ENCODE assay signal across 9 cellular contexts in genomic region chr11:46117842-46118241, GRCh38. TPM values are rescaled to one million over a fixed set of nuclear protein-coding genes. Genes with fewer than 3 reads are reported as not detected.
DNase-seq lines count a peak whose midpoint lies in the region; ATAC-seq and TF ChIP-seq lines count a peak whose summit lies in the region.
"Had no signal": no experiment of that assay in that cellular context is flagged by ENCODE, and none has a peak within 500 bp of the region (broad histone marks: within the 10 kb centered on the region; RNA-seq: fewer than 3 reads in every experiment).

No MANE protein-coding gene starts in this region.

- DNase-seq in CD14-positive monocyte (ENCODE audit: low spot score), result no peak
- DNase-seq in HCT116 (ENCODE audit: low read depth, low spot score), result no peak
- no peak for DNase-seq in activated T-helper 1 cell treated with anti-CD3 and anti-CD28 coated beads, Interleukin-12 subunit alpha, Interleukin-12 subunit beta, Interleukin-2, Interleukin-4 antibody, amounts not matched to agents 30 ng/mL and 10 ng/mL and 1 ng/mL, durations not matched to agents 14 hours and 24 hours and 36 hours (ENCODE audit: low spot score)
- DNase-seq in mesothelial cell of epicardium (ENCODE audit: low spot score in 2 of 2, unreplicated experiment in 2 of 2), result no peak
- DNase-seq in GM13976 (ENCODE audit: low spot score), result no peak
- DNase-seq in HuH-7.5 (ENCODE audit: low spot score), result no peak
- DNase-seq in NCI-H526 (lab: John Stamatoyannopoulos, UW), result no peak
- DNase-seq: NCI-H1436 had no signal

- H3K9me3 ChIP-seq in HCT116 (ENCODE audit: control insufficient read depth in 1 of 2, insufficient read depth in 1 of 2, low read depth in 1 of 2, low read length in 2 of 2), result no peaks in the 10 kb centered on the region

- H3K4me3 Mint-ChIP-seq in CD14-positive monocyte (peak overlapping the region; percentile 95 to 96), mesothelial cell of epicardium (peak overlapping the region; percentile 96)
- peak overlapping the region; percentile 98 for H3K4me3 Mint-ChIP-seq in activated T-helper 1 cell treated with anti-CD3 and anti-CD28 coated beads, Interleukin-12 subunit alpha, Interleukin-12 subunit beta, Interleukin-2, Interleukin-4 antibody, amounts not matched to agents 30 ng/mL and 10 ng/mL and 1 ng/mL, durations not matched to agents 14 hours and 24 hours and 36 hours

- no peak for TF ChIP-seq POLR2A in HCT116 (IDR thresholded peaks at IDR 0.05; ENCODE audit: borderline replicate concordance, extremely low read depth, insufficient read depth, insufficient read length)

- H3K4me3 ChIP-seq in HCT116 (replicated peaks in 1 of 2; ENCODE audit: low read depth in 1 of 2, low read length in 2 of 2), result no peak overlapping the region

- no TSS peak for BruUV-seq in HCT116 (replicated peaks; lab: Mats Ljungman, UMichigan)

- RAD21 ChIA-PET in HCT116 (lab: Charles Lee; ENCODE audit: low non-redundant PET in 1 of 2, low total read pairs in 2 of 2, uncharacterized antibody in 2 of 2, unreplicated experiment in 2 of 2), result no interaction called here

- no peak for ATAC-seq in HCT116
- no peak for ATAC-seq in HG03439 (IDR thresholded peaks at IDR 0.05; ENCODE audit: unreplicated experiment)

- TF ChIP-seq RAD21 in HCT116 (IDR thresholded peaks at IDR 0.05; ENCODE audit: low read depth), result peak; percentile 8; the same call in 1 of the 2 replicates

- H3K36me3 Mint-ChIP-seq in CD14-positive monocyte (peaks cover 3 to 10% of the 10 kb centered on the region in 2 donors), mesothelial cell of epicardium (no peaks in the 10 kb centered on the region)
- H3K36me3 Mint-ChIP-seq in activated T-helper 1 cell treated with anti-CD3 and anti-CD28 coated beads, Interleukin-12 subunit alpha, Interleukin-12 subunit beta, Interleukin-2, Interleukin-4 antibody, amounts not matched to agents 30 ng/mL and 10 ng/mL and 1 ng/mL, durations not matched to agents 14 hours and 24 hours and 36 hours (ENCODE audit: low read depth), result peaks cover 7% of the 10 kb centered on the region

- no peaks in the 10 kb centered on the region for H3K9me2 ChIP-seq in HCT116 (ENCODE audit: insufficient read depth)

- H3K27me3 ChIP-seq in HCT116 (ENCODE audit: insufficient read depth, low read length), result no peaks in the 10 kb centered on the region

- H4K20me1 ChIP-seq in HCT116 (ENCODE audit: insufficient read depth), result no peaks in the 10 kb centered on the region

- H3K9ac ChIP-seq in HCT116 (ENCODE audit: low read length), result no peak overlapping the region

- H3K36me3 ChIP-seq in HCT116 (ENCODE audit: control insufficient read depth in 1 of 2, insufficient read depth in 2 of 2, low read length in 2 of 2), result no peaks in the 10 kb centered on the region

- intact Hi-C loops in CD14-positive monocyte (cut with micrococcal nuclease), result no loop called here
- intact Hi-C loops in HCT116 (cut with micrococcal nuclease), result no loop called here
- intact Hi-C loops in activated T-helper 1 cell treated with anti-CD3 and anti-CD28 coated beads, Interleukin-12 subunit alpha, Interleukin-12 subunit beta, Interleukin-2, Interleukin-4 antibody, amounts not matched to agents 30 ng/mL and 10 ng/mL and 1 ng/mL, durations not matched to agents 14 hours and 24 hours and 36 hours (cut with micrococcal nuclease), result loop anchor here (2.0 to 5.0 kb wide), 3 partner anchors 17 to 199 kb away; no protein-coding TSS in a partner anchor

- no peak overlapping the region for H2AFZ ChIP-seq in HCT116 (ENCODE audit: low read depth, low read length, poor library complexity, severe bottlenecking)

- TF ChIP-seq CTCF in CD14-positive monocyte (IDR thresholded peaks at IDR 0.05) (peak; percentile 65), HCT116 (IDR thresholded peaks at IDR 0.05 in 2 of 3, conservative IDR thresholded peaks at IDR 0.05 in 1 of 3; ENCODE audit: borderline replicate concordance in 1 of 3, insufficient read depth in 1 of 3, low read depth in 2 of 3, low read length in 2 of 3) (peak; percentile 13 to 63 (median 24); a peak in 3 of 6 replicates), mesothelial cell of epicardium (IDR thresholded peaks at IDR 0.05; ENCODE audit: unreplicated experiment) (no peak), GM13976 (IDR thresholded peaks at IDR 0.05; ENCODE audit: borderline replicate concordance, control extremely low read depth, extremely low read depth, insufficient read depth, missing control alignments) (no peak)

- H3K9me3 Mint-ChIP-seq in CD14-positive monocyte (peaks cover 0 to 2% (median 0%) of the 10 kb centered on the region in 7 donors), mesothelial cell of epicardium (no peaks in the 10 kb centered on the region)
- H3K9me3 Mint-ChIP-seq in activated T-helper 1 cell treated with anti-CD3 and anti-CD28 coated beads, Interleukin-12 subunit alpha, Interleukin-12 subunit beta, Interleukin-2, Interleukin-4 antibody, amounts not matched to agents 30 ng/mL and 10 ng/mL and 1 ng/mL, durations not matched to agents 14 hours and 24 hours and 36 hours, result no peaks in the 10 kb centered on the region

- in situ Hi-C loops in GM13976 (cut with MboI; ENCODE audit: low sequenced_read_pairs, unreplicated experiment), result no loop called here

- POLR2A ChIA-PET in HCT116 (lab: Charles Lee), result interaction anchor here (0.7 kb wide), 1 partner anchor 125 kb away, joined by 3 read pairs; no protein-coding TSS in a partner anchor

- CTCF ChIA-PET in HCT116 (lab: Charles Lee), result interaction anchor here (0.6 to 2.2 kb wide), 6 partner anchors 9 to 501 kb away, joined by 3 to 9 read pairs (median 3); partner anchors contain the start of gene CHRM4

- peak overlapping the region; percentile 91 to 98 (median 98) for H3K27ac Mint-ChIP-seq in CD14-positive monocyte
- H3K27ac Mint-ChIP-seq in activated T-helper 1 cell treated with anti-CD3 and anti-CD28 coated beads, Interleukin-12 subunit alpha, Interleukin-12 subunit beta, Interleukin-2, Interleukin-4 antibody, amounts not matched to agents 30 ng/mL and 10 ng/mL and 1 ng/mL, durations not matched to agents 14 hours and 24 hours and 36 hours, result peak overlapping the region; percentile 99
- H3K27ac Mint-ChIP-seq in mesothelial cell of epicardium, result peak overlapping the region; percentile 97

- H3K4me2 ChIP-seq in HCT116 (ENCODE audit: low read length), result no peak overlapping the region

- no peak overlapping the region for H3K27ac ChIP-seq in HCT116 (ENCODE audit: low read depth, low read length)

- H3K27me3 Mint-ChIP-seq in CD14-positive monocyte (ENCODE audit: low read depth in 3 of 3), result peaks cover 0 to 3% (median 0%) of the 10 kb centered on the region in 3 donors
- no peaks in the 10 kb centered on the region for H3K27me3 Mint-ChIP-seq in activated T-helper 1 cell treated with anti-CD3 and anti-CD28 coated beads, Interleukin-12 subunit alpha, Interleukin-12 subunit beta, Interleukin-2, Interleukin-4 antibody, amounts not matched to agents 30 ng/mL and 10 ng/mL and 1 ng/mL, durations not matched to agents 14 hours and 24 hours and 36 hours (ENCODE audit: insufficient read depth)
- no peaks in the 10 kb centered on the region for H3K27me3 Mint-ChIP-seq in mesothelial cell of epicardium (ENCODE audit: low read depth)

- peaks cover 54% of the 10 kb centered on the region for H3K4me1 Mint-ChIP-seq in CD14-positive monocyte
- peaks cover 60% of the 10 kb centered on the region for H3K4me1 Mint-ChIP-seq in activated T-helper 1 cell treated with anti-CD3 and anti-CD28 coated beads, Interleukin-12 subunit alpha, Interleukin-12 subunit beta, Interleukin-2, Interleukin-4 antibody, amounts not matched to agents 30 ng/mL and 10 ng/mL and 1 ng/mL, durations not matched to agents 14 hours and 24 hours and 36 hours (ENCODE audit: low read depth)
- peaks cover 58% of the 10 kb centered on the region for H3K4me1 Mint-ChIP-seq in mesothelial cell of epicardium

- H3K79me2 ChIP-seq in HCT116 (ENCODE audit: insufficient read depth, low read length), result peaks cover 4% of the 10 kb centered on the region; the same call in 1 of the 2 replicates

- peaks cover 6 to 12% of the 10 kb centered on the region in 2 experiments; a peak in 3 of 4 replicates for H3K4me1 ChIP-seq in HCT116 (ENCODE audit: control insufficient read depth in 1 of 2, insufficient read depth in 2 of 2, low read length in 2 of 2)

TF ChIP-seq in HCT116, 20 proteins besides CTCF, POLR2A, EP300 and RAD21:
- TF ChIP-seq SP1 (IDR thresholded peaks at IDR 0.05; ENCODE audit: low read depth) (no peak), MAX (IDR thresholded peaks at IDR 0.05) (no peak), ZFX (IDR thresholded peaks at IDR 0.05) (no peak), CBX3 (IDR thresholded peaks at IDR 0.05; ENCODE audit: low read depth) (no peak), EZH2phosphoT487 (IDR thresholded peaks at IDR 0.05; ENCODE audit: borderline replicate concordance) (no peak), FOSL1 (IDR thresholded peaks at IDR 0.05; ENCODE audit: low read depth) (no peak), YY1 (IDR thresholded peaks at IDR 0.05; ENCODE audit: extremely low read depth, insufficient replicate concordance, low read depth, low read length) (no peak)
TF ChIP-seq in HCT116: peak in this region for 0.

RNA-seq across cellular contexts. Expression of gene PHF21A, which starts 3.4 kb away (rescaled TPM):
- polyA plus RNA-seq in CD14-positive monocyte, result 10 to 100 TPM in 1 of 2 donors, 1 to 10 TPM in 1; 6.2 to 14.0 TPM
- total RNA-seq in HCT116 (2021; ENCODE audit: unreplicated experiment) (27.0 TPM), mesothelial cell of epicardium (102 to 110 TPM (median 106 TPM) in 3 replicates)
- 16.3 and 18.4 TPM in 2 replicates for polyA plus RNA-seq in HCT116 (2012)
- 32.9 and 42.0 TPM in 2 replicates for total RNA-seq in activated T-helper 1 cell treated with anti-CD3 and anti-CD28 coated beads, Interleukin-12 subunit alpha, Interleukin-12 subunit beta, Interleukin-2, Interleukin-4 antibody, amounts not matched to agents 30 ng/mL and 10 ng/mL and 1 ng/mL, durations not matched to agents 14 hours and 24 hours and 36 hours

Comparison
In these comparisons a context has a peak if more than half of its experiments do, and no peak if none do; other contexts are left out.
1. CTCF ChIP-seq: peak in CD14-positive monocyte (single experiment) and HCT116 (3 of 3); none in mesothelial cell of epicardium (single experiment) and GM13976 (single experiment).
2. Peak in every context shown above with its lines, with median percentiles within 50 percentile points of each other: H3K27ac Mint-ChIP-seq and H3K4me3 Mint-ChIP-seq.